ENCODE assay signal across 8 cellular contexts in genomic region chr13:31043891-31044657, GRCh38.
DNase-seq lines count a peak whose midpoint lies in the region; ATAC-seq, FAIRE-seq and TF ChIP-seq lines count a peak whose summit lies in the region.

No MANE protein-coding gene starts in this region.

- H3K9ac ChIP-seq in H9 (ENCODE audit: extremely low read depth, insufficient read length, low read length) (no peak overlapping the region), MM.1S (ENCODE audit: low read length) (no peak overlapping the region)

- no peak overlapping the region for H2AK5ac ChIP-seq in H9 (ENCODE audit: insufficient read length, low read length)

- no peak overlapping the region for H2BK15ac ChIP-seq in H9 (ENCODE audit: low read depth, low read length)

- no peaks in the 10 kb centered on the region for H3K79me2 ChIP-seq in H9 (ENCODE audit: insufficient read depth, low read length)
- no peaks in the 10 kb centered on the region for H3K79me2 ChIP-seq in MM.1S (ENCODE audit: low read length)

- TF ChIP-seq CTCF in H9 (conservative IDR thresholded peaks at IDR 0.05): peak; percentile 92
- TF ChIP-seq CTCF in MM.1S (IDR thresholded peaks at IDR 0.05; ENCODE audit: low read length): peak; percentile 73
- peak; percentile 90 to 99 (median 91) for TF ChIP-seq CTCF in pancreas (IDR thresholded peaks at IDR 0.05)
- peak; percentile 93 to 97 (median 95) for TF ChIP-seq CTCF in transverse colon (IDR thresholded peaks at IDR 0.05)

- no peak overlapping the region; the same call in 1 of the 2 replicates for H3K14ac ChIP-seq in H9 (ENCODE audit: insufficient read depth, low read length)

- H4K20me1 ChIP-seq in H9 (ENCODE audit: control insufficient read depth, insufficient read depth, insufficient read length): no peaks in the 10 kb centered on the region
- H4K20me1 ChIP-seq in MM.1S (ENCODE audit: insufficient read depth, low read length): no peaks in the 10 kb centered on the region

- in situ Hi-C loops in transverse colon (cut with MboI; ENCODE audit: low pct_ligation_motif_present in 1 of 4, low pct_unique_long_range_greater_than_20kb in 1 of 4, low sequenced_read_pairs in 3 of 4): loop anchor here in 3 of 4 donors (25.0 kb wide), 2 partner anchors 207 to 907 kb away; no protein-coding TSS in a partner anchor

- no peak overlapping the region for H3T11ph ChIP-seq in H9 (ENCODE audit: low read length)

- TF ChIP-seq POLR2A in transverse colon (IDR thresholded peaks at IDR 0.05): no peak

- TF ChIP-seq EP300 in transverse colon (IDR thresholded peaks at IDR 0.05; ENCODE audit: low read depth): no peak

- no peaks in the 10 kb centered on the region for H3K27me3 ChIP-seq in H9 (ENCODE audit: insufficient read depth, low read length)
- H3K27me3 ChIP-seq in MM.1S (replicated peaks; ENCODE audit: insufficient read depth, low read length): peaks cover 33% of the 10 kb centered on the region
- H3K27me3 ChIP-seq in pancreas: no peaks in the 10 kb centered on the region
- no peaks in the 10 kb centered on the region for H3K27me3 ChIP-seq in transverse colon

- DNase-seq in GM03348 (ENCODE audit: low spot score): peak; percentile 87
- peak; percentile 87 for DNase-seq in H9
- DNase-seq in MM.1S: peak; percentile 58
- DNase-seq in SK-N-DZ (ENCODE audit: low spot score): peak; percentile 84
- DNase-seq in activated gamma-delta T cell treated with Interleukin-2 at 50 U/mL for 16 hours: peak; percentile 78
- DNase-seq in frontal cortex (ENCODE audit: low spot score in 2 of 2): peak; percentile 33 to 62
- peak; percentile 52 to 90 (median 76) for DNase-seq in pancreas
- DNase-seq in transverse colon: peak; percentile 87

- H2BK12ac ChIP-seq in H9 (ENCODE audit: insufficient read length, low read depth, low read length): no peak overlapping the region

- FAIRE-seq in frontal cortex (lab: Jason Lieb, UNC) (no peak), pancreas (lab: Jason Lieb, UNC) (no peak)

- no peak overlapping the region for H3K56ac ChIP-seq in H9 (ENCODE audit: insufficient read length, low read depth, low read length)

- H3K4me1 ChIP-seq in H9 (ENCODE audit: insufficient read depth, low read length): no peaks in the 10 kb centered on the region
- H3K4me1 ChIP-seq in MM.1S (ENCODE audit: low read length): peaks cover 8% of the 10 kb centered on the region
- peaks cover 0 to 4% (median 0%) of the 10 kb centered on the region in 3 donors for H3K4me1 ChIP-seq in pancreas
- peaks cover 12 to 36% (median 30%) of the 10 kb centered on the region in 4 donors for H3K4me1 ChIP-seq in transverse colon

- H2BK5ac ChIP-seq in H9 (ENCODE audit: insufficient read length, low read length): no peak overlapping the region

- H3K4ac ChIP-seq in H9 (ENCODE audit: low read depth, low read length): no peak overlapping the region

- no peak overlapping the region for H3K4me2 ChIP-seq in H9 (ENCODE audit: insufficient read depth, insufficient read length, low read length)
- no peak overlapping the region for H3K4me2 ChIP-seq in MM.1S (ENCODE audit: low read depth, low read length)

- no peak overlapping the region for H4K5ac ChIP-seq in H9 (ENCODE audit: insufficient read length, low read depth, low read length)

- H3K23ac ChIP-seq in H9 (ENCODE audit: insufficient read length, low read depth, low read length): no peak overlapping the region

- no peak overlapping the region for H4K91ac ChIP-seq in H9 (ENCODE audit: insufficient read length, low read depth, low read length)

- H3K23me2 ChIP-seq in H9 (ENCODE audit: insufficient read length, low read depth, low read length, poor library complexity, severe bottlenecking): no peaks in the 10 kb centered on the region

- no peaks in the 10 kb centered on the region for H3K79me1 ChIP-seq in H9 (ENCODE audit: insufficient read depth, low read depth, low read length, poor library complexity, severe bottlenecking)

- no peaks in the 10 kb centered on the region; a peak in 1 of 5 replicates for H3K9me3 Mint-ChIP-seq in H9

- no peaks in the 10 kb centered on the region for H3F3A ChIP-seq in MM.1S (ENCODE audit: insufficient read depth, low read length)

- no peak overlapping the region for H2BK20ac ChIP-seq in H9 (ENCODE audit: low read depth, low read length, poor library complexity, severe bottlenecking)

- H3K36me3 ChIP-seq in MM.1S (replicated peaks; ENCODE audit: insufficient read depth, low read length): no peaks in the 10 kb centered on the region
- H3K36me3 ChIP-seq in pancreas: no peaks in the 10 kb centered on the region
- H3K36me3 ChIP-seq in transverse colon: no peaks in the 10 kb centered on the region

- peak; percentile 93 to 98 (median 95) for ATAC-seq in pancreas

- H2BK120ac ChIP-seq in H9 (ENCODE audit: low read depth, low read length, poor library complexity, severe bottlenecking): no peak overlapping the region

- H3K9me3 ChIP-seq in H9 (ENCODE audit: control insufficient read depth, low read depth, low read length) (no peaks in the 10 kb centered on the region), MM.1S (replicated peaks; ENCODE audit: insufficient read depth, low read length) (no peaks in the 10 kb centered on the region), pancreas (no peaks in the 10 kb centered on the region), transverse colon (no peaks in the 10 kb centered on the region)

- H3K27me3 Mint-ChIP-seq in H9 (ENCODE audit: low read depth): peaks cover 3% of the 10 kb centered on the region; the same call in 1 of the 2 replicates

- H3K27ac Mint-ChIP-seq in H9: no peak overlapping the region

- no peak overlapping the region for H3K4me3 Mint-ChIP-seq in H9

- H3K4me3 ChIP-seq in MM.1S (ENCODE audit: low read length) (no peak overlapping the region), pancreas (no peak overlapping the region), transverse colon (no peak overlapping the region)

- H2AFZ ChIP-seq in H9 (ENCODE audit: low read length): no peak overlapping the region
- H2AFZ ChIP-seq in MM.1S (ENCODE audit: low read length): no peak overlapping the region

- H3K9me2 ChIP-seq in MM.1S (replicated peaks; ENCODE audit: insufficient read depth, low read length): no peaks in the 10 kb centered on the region

- peaks cover 2 to 10% of the 10 kb centered on the region in 2 experiments; a peak in 3 of 4 replicates for H3K4me1 Mint-ChIP-seq in H9

- no peaks in the 10 kb centered on the region for H3K36me3 Mint-ChIP-seq in H9 (ENCODE audit: insufficient read depth in 1 of 3, low read depth in 3 of 3)

- no CpG with 5 or more reads among the region's 25 CpGs for WGBS in H9 (ENCODE audit: extremely low coverage, insufficient read length, low lambda C conversion rate)
- WGBS in pancreas, 2 donors: 30 to 33% methylated on average over 25 of the region's 25 CpGs
- 33 to 46% methylated on average over 3 to 25 of the region's 25 CpGs for WGBS in transverse colon (ENCODE audit: low coverage in 1 of 2), 2 donors

- intact Hi-C loops in pancreas (cut with DNase I): no loop called here
- intact Hi-C loops in transverse colon (cut with DNase I; ENCODE audit: low total_unique reads): no loop called here

- H3K27ac ChIP-seq in H9 (ENCODE audit: insufficient read length, low read depth, low read length) (no peak overlapping the region), MM.1S (ENCODE audit: low read length) (no peak overlapping the region), pancreas (no peak overlapping the region), transverse colon (peak overlapping the region in 3 of 4 donors; percentile 80 to 84 (median 80))

- no peak overlapping the region for H4K8ac ChIP-seq in H9 (replicated peaks; ENCODE audit: insufficient read length, low read depth, low read length)

- no peak overlapping the region for H3K18ac ChIP-seq in H9 (ENCODE audit: insufficient read length, low read depth, low read length)

Comparison
In these comparisons a context has a peak if more than half of its experiments do, and no peak if none do; other contexts are left out.
1. H3K27ac ChIP-seq: peak in transverse colon (3 of 4); none in H9 (single experiment), MM.1S (single experiment) and pancreas (0 of 4).
2. Peak in every context shown above with its lines, with median percentiles within 50 percentile points of each other: DNase-seq and CTCF ChIP-seq.